ENCODE assay signal across 8 cellular contexts in the genomic region with DNA sequence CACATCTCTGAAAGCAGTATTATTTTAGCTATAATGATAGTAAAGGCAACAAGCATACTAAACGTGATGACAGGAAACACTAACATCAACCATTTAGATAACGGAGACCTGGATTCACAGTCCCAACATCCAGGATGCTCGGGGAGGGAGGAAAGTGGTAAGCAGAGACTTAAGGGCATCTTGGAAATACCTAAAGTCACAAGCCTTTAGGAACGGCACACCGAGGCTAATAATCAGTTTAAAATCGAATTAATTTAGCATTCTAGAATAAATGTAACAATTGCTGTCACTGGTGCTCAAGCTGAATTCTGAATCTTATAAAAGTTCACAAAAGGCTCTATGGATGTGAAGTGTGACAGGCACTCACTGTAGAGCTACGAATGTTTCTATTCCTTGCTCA. TPM values are rescaled to one million over a fixed set of nuclear protein-coding genes. Genes with fewer than 3 reads are reported as not detected.
DNase-seq lines count a peak whose midpoint lies in the region; ATAC-seq and TF ChIP-seq lines count a peak whose summit lies in the region.

No MANE protein-coding gene starts in this region.

- H3K27ac Mint-ChIP-seq in T-helper 17 cell = peak overlapping the region; percentile 98
- H3K27ac Mint-ChIP-seq in stimulated activated effector memory CD8-positive, alpha-beta T cell treated with anti-CD3 and anti-CD28 coated beads, Interleukin-12 subunit alpha, Interleukin-12 subunit beta, amount 100 ng/mL, for 72 hours = peak overlapping the region; percentile 96

- H3K9me3 ChIP-seq in T-helper 17 cell (ENCODE audit: control insufficient read depth, low read length, poor library complexity, severe bottlenecking) (no peaks in the 10 kb centered on the region), hepatocyte (ENCODE audit: low read depth) (no peaks in the 10 kb centered on the region)

- H3K4me3 ChIP-seq in hepatocyte = peak overlapping the region; percentile 99

- H3K36me3 Mint-ChIP-seq in T-helper 17 cell (ENCODE audit: low read depth) = peaks cover 5% of the 10 kb centered on the region
- H3K36me3 Mint-ChIP-seq in stimulated activated effector memory CD8-positive, alpha-beta T cell treated with anti-CD3 and anti-CD28 coated beads, Interleukin-12 subunit alpha, Interleukin-12 subunit beta, amount 100 ng/mL, for 72 hours = peaks cover 24% of the 10 kb centered on the region

- peak overlapping the region; percentile 87 for H3K4me2 ChIP-seq in hepatocyte

- no peaks in the 10 kb centered on the region for H3K4me1 ChIP-seq in hepatocyte (ENCODE audit: insufficient read depth)

- H4K20me1 ChIP-seq in hepatocyte (ENCODE audit: insufficient read depth, poor library complexity, severe bottlenecking) = no peaks in the 10 kb centered on the region

- H3K27ac ChIP-seq in hepatocyte = no peak overlapping the region

- WGBS in hepatocyte (ENCODE audit: low lambda C conversion rate, missing lambda C conversion rate) = 18% methylated on average over 7 of the region's 7 CpGs

- no peaks in the 10 kb centered on the region for H3K27me3 ChIP-seq in hepatocyte

- peaks cover 31% of the 10 kb centered on the region for H3K79me2 ChIP-seq in hepatocyte

- H3K9me3 Mint-ChIP-seq in stimulated activated effector memory CD8-positive, alpha-beta T cell treated with anti-CD3 and anti-CD28 coated beads, Interleukin-12 subunit alpha, Interleukin-12 subunit beta, amount 100 ng/mL, for 72 hours = peaks cover 4% of the 10 kb centered on the region

- H3K36me3 ChIP-seq in hepatocyte (replicated peaks; ENCODE audit: insufficient read depth, low read depth) = no peaks in the 10 kb centered on the region

- peak overlapping the region; percentile 97 for H2AFZ ChIP-seq in hepatocyte

- ATAC-seq in T-helper 17 cell (no peak), GM21529 (IDR thresholded peaks at IDR 0.05; ENCODE audit: unreplicated experiment) (no peak)
- no peak for ATAC-seq in stimulated activated effector memory CD8-positive, alpha-beta T cell treated with anti-CD3 and anti-CD28 coated beads, Interleukin-12 subunit alpha, Interleukin-12 subunit beta, amount 100 ng/mL, for 72 hours

- no peak for TF ChIP-seq CTCF in hepatocyte (IDR thresholded peaks at IDR 0.05; ENCODE audit: poor library complexity)

- peak overlapping the region; percentile 98 for H3K4me3 Mint-ChIP-seq in T-helper 17 cell
- H3K4me3 Mint-ChIP-seq in stimulated activated effector memory CD8-positive, alpha-beta T cell treated with anti-CD3 and anti-CD28 coated beads, Interleukin-12 subunit alpha, Interleukin-12 subunit beta, amount 100 ng/mL, for 72 hours = no peak overlapping the region

- DNase-seq in NCI-H1105 treated with DMSO at 0.1 percent for 48 hours (lab: John Stamatoyannopoulos, UW) = peak; percentile 34
- no peak for DNase-seq in NCI-H1105 (lab: John Stamatoyannopoulos, UW)
- DNase-seq in T-helper 17 cell = no peak
- DNase-seq in hepatocyte (ENCODE audit: low spot score) = no peak
- no peak for DNase-seq in stimulated activated effector memory CD8-positive, alpha-beta T cell treated with anti-CD3 and anti-CD28 coated beads, Interleukin-12 subunit alpha, Interleukin-12 subunit beta, amount 100 ng/mL, for 72 hours (ENCODE audit: low spot score in 2 of 2)
- no peak for DNase-seq in mucosa of gallbladder (ENCODE audit: low spot score)
- no peak for DNase-seq in CD1c-positive myeloid dendritic cell (ENCODE audit: extremely low spot score)

- no peaks in the 10 kb centered on the region for H3K9me2 ChIP-seq in hepatocyte (replicated peaks; ENCODE audit: insufficient read depth)

- peaks cover 31% of the 10 kb centered on the region for H3K4me1 Mint-ChIP-seq in T-helper 17 cell
- H3K4me1 Mint-ChIP-seq in stimulated activated effector memory CD8-positive, alpha-beta T cell treated with anti-CD3 and anti-CD28 coated beads, Interleukin-12 subunit alpha, Interleukin-12 subunit beta, amount 100 ng/mL, for 72 hours = peaks cover 31% of the 10 kb centered on the region

- H3K27me3 Mint-ChIP-seq in T-helper 17 cell = no peaks in the 10 kb centered on the region

RNA-seq across cellular contexts. Expression of a gene that starts 1.3 kb away (rescaled TPM):
- total RNA-seq in T-helper 17 cell (100 to 1,000 TPM; 150 to 170 TPM), hepatocyte (68.6 and 101 TPM in 2 replicates), mucosa of gallbladder (96.4 TPM)
- 81.7 and 94.0 TPM in 2 replicates for polyA plus RNA-seq in hepatocyte
